Comparison of ENCODE assay signal across 13 cellular contexts in genomic region chr5:10594591-10595210, GRCh38. TPM values are rescaled to one million over a fixed set of nuclear protein-coding genes. Genes with fewer than 3 reads are reported as not detected.
A peak's percentile ranks its signal among the peaks of the same experiment; 100 is the strongest.
DNase-seq lines count a peak whose midpoint lies in the region; ATAC-seq, FAIRE-seq and TF ChIP-seq lines count a peak whose summit lies in the region.
"Had no signal": no experiment of that assay in that cellular context is flagged by ENCODE, and none has a peak within 500 bp of the region (broad histone marks: within the 10 kb centered on the region; RNA-seq: fewer than 3 reads in every experiment).

No MANE protein-coding gene starts in this region.

- H3K9me3 ChIP-seq in heart right ventricle: no peaks in the 10 kb centered on the region
- H3K9me3 ChIP-seq in small intestine (ENCODE audit: control insufficient read depth, low read depth): no peaks in the 10 kb centered on the region
- H3K9me3 ChIP-seq: testis had no signal

- DNase-seq in heart right ventricle (no peak), Right ventricle myocardium inferior (ENCODE audit: missing footprints) (no peak), kidney glomerular epithelial cell (lab: John Stamatoyannopoulos, UW) (peak; percentile 71), ureter (ENCODE audit: low spot score) (peak; percentile 22), small intestine (no peak), activated gamma-delta T cell treated with Interleukin-2 at 50 U/mL for 16 hours (no peak)
- DNase-seq in activated naive CD8-positive, alpha-beta T cell treated with anti-CD3 and anti-CD28 coated beads, Interleukin-2, amount 10 ng/mL, durations not matched to agents 7 days and 5 days: no peak
- no peak for DNase-seq in activated effector memory CD4-positive, alpha-beta T cell treated with anti-CD3 and anti-CD28 coated beads, Interleukin-2, amount 50 U/mL, for 16 hours
- DNase-seq: activated CD4-positive, alpha-beta T cell treated with anti-CD3 and anti-CD28 coated beads for 48 hours; NCI-H748 treated with DMSO at 0.1 percent for 48 hours; testis had no signal

- POLR2A ChIA-PET in activated naive CD8-positive, alpha-beta T cell treated with anti-CD3 and anti-CD28 coated beads, Interleukin-2, amount 10 ng/mL, durations not matched to agents 7 days and 5 days (lab: Charles Lee): no interaction called here

- H3K27ac Mint-ChIP-seq in activated naive CD8-positive, alpha-beta T cell treated with anti-CD3 and anti-CD28 coated beads, Interleukin-2, amount 10 ng/mL, durations not matched to agents 7 days and 5 days: peak overlapping the region; percentile 32

- intact Hi-C loops in heart right ventricle (cut with DNase I) (no loop called here), Right ventricle myocardium inferior (cut with DNase I) (loop anchor here (5.0 kb wide), 1 partner anchor 32 kb away; the partner anchor contains the start of gene ANKRD33B)

- no peak for ATAC-seq in heart right ventricle
- ATAC-seq in Right ventricle myocardium inferior: no peak
- ATAC-seq in activated naive CD8-positive, alpha-beta T cell treated with anti-CD3 and anti-CD28 coated beads, Interleukin-2, amount 10 ng/mL, durations not matched to agents 7 days and 5 days (ENCODE audit: low read depth): no peak

- H3K27me3 ChIP-seq in heart right ventricle (no peaks in the 10 kb centered on the region), small intestine (ENCODE audit: control insufficient read depth in 2 of 2, insufficient read depth in 2 of 2, low read length in 2 of 2) (no peaks in the 10 kb centered on the region)
- H3K27me3 ChIP-seq: cardiac muscle cell, testis had no signal

- H3K4me3 ChIP-seq in heart right ventricle (no peak overlapping the region), small intestine (ENCODE audit: low read depth in 1 of 2, low read length in 2 of 2) (no peak overlapping the region)
- H3K4me3 ChIP-seq: cardiac muscle cell, testis had no signal

- H3K9me3 Mint-ChIP-seq in activated naive CD8-positive, alpha-beta T cell treated with anti-CD3 and anti-CD28 coated beads, Interleukin-2, amount 10 ng/mL, durations not matched to agents 7 days and 5 days: peaks cover 2% of the 10 kb centered on the region
- H3K9me3 Mint-ChIP-seq: IgD-negative memory B cell had no signal

- H3K27ac ChIP-seq in heart right ventricle (peak overlapping the region in 8 of 10 donors; percentile 30 to 83 (median 77)), small intestine (ENCODE audit: low read depth in 1 of 2, low read length in 1 of 2) (no peak overlapping the region)
- H3K27ac ChIP-seq: cardiac muscle cell had no signal

- H3K36me3 ChIP-seq in heart right ventricle: no peaks in the 10 kb centered on the region
- H3K36me3 ChIP-seq in small intestine (ENCODE audit: control insufficient read depth in 2 of 2, insufficient read depth in 2 of 2, low read length in 2 of 2): no peaks in the 10 kb centered on the region
- H3K36me3 ChIP-seq: cardiac muscle cell had no signal

- peaks cover 9% of the 10 kb centered on the region for H3K27me3 Mint-ChIP-seq in activated naive CD8-positive, alpha-beta T cell treated with anti-CD3 and anti-CD28 coated beads, Interleukin-2, amount 10 ng/mL, durations not matched to agents 7 days and 5 days
- H3K27me3 Mint-ChIP-seq: IgD-negative memory B cell had no signal

- H3K4me1 ChIP-seq in heart right ventricle (peaks cover 6 to 64% (median 42%) of the 10 kb centered on the region in 9 donors), small intestine (ENCODE audit: control insufficient read depth in 2 of 2, insufficient read depth in 1 of 2, low read depth in 1 of 2, low read length in 1 of 2) (no peaks in the 10 kb centered on the region)
- H3K4me1 ChIP-seq: testis had no signal

- FAIRE-seq in small intestine (lab: Jason Lieb, UNC): no peak

- H3K4me1 Mint-ChIP-seq in activated naive CD8-positive, alpha-beta T cell treated with anti-CD3 and anti-CD28 coated beads, Interleukin-2, amount 10 ng/mL, durations not matched to agents 7 days and 5 days: peaks cover 18% of the 10 kb centered on the region

- H3K4me3 Mint-ChIP-seq in activated naive CD8-positive, alpha-beta T cell treated with anti-CD3 and anti-CD28 coated beads, Interleukin-2, amount 10 ng/mL, durations not matched to agents 7 days and 5 days: no peak overlapping the region
- H3K4me3 Mint-ChIP-seq: IgD-negative memory B cell had no signal

- peaks cover 15% of the 10 kb centered on the region for H3K36me3 Mint-ChIP-seq in activated naive CD8-positive, alpha-beta T cell treated with anti-CD3 and anti-CD28 coated beads, Interleukin-2, amount 10 ng/mL, durations not matched to agents 7 days and 5 days

- WGBS in heart right ventricle, 2 donors: 82% methylated on average over 11 of the region's 11 CpGs
- 87 to 90% (median 90%) methylated on average over 11 of the region's 11 CpGs for WGBS in small intestine, 3 donors

- no peak for TF ChIP-seq CTCF in heart right ventricle (IDR thresholded peaks at IDR 0.05)

RNA-seq across cellular contexts. Expression of gene ANKRD33B, which starts 30.8 kb away (rescaled TPM):
- total RNA-seq in heart right ventricle (10 to 100 TPM in 6 of 10 donors, 1 to 10 TPM in 4; 1.9 to 33.0 (median 19.8) TPM), Right ventricle myocardium inferior (4.1 TPM), ureter (3.3 TPM)
- polyA plus RNA-seq in heart right ventricle (1 to 10 TPM in 1 of 2 donors, under 1 TPM in 1; 0.46 to 1.2 TPM), small intestine (1 to 10 TPM in 1 of 3 donors, under 1 TPM in 1, not detected in 1; 0.27 to 1.0 TPM)
- total RNA-seq in activated naive CD8-positive, alpha-beta T cell treated with anti-CD3 and anti-CD28 coated beads, Interleukin-2, amount 10 ng/mL, durations not matched to agents 7 days and 5 days: 1 to 10 TPM; 4.4 to 4.8 TPM

Comparison
In these comparisons a context has a peak if more than half of its experiments do, and no peak if none do; other contexts are left out.
1. DNase-seq: peak in kidney glomerular epithelial cell (single experiment) and ureter (single experiment); none in heart right ventricle (0 of 2), Right ventricle myocardium inferior (single experiment), activated naive CD8-positive, alpha-beta T cell treated with anti-CD3 and anti-CD28 coated beads, Interleukin-2, amount 10 ng/mL, durations not matched to agents 7 days and 5 days (single experiment), small intestine (single experiment), activated effector memory CD4-positive, alpha-beta T cell treated with anti-CD3 and anti-CD28 coated beads, Interleukin-2, amount 50 U/mL, for 16 hours (single experiment) and activated gamma-delta T cell treated with Interleukin-2 at 50 U/mL for 16 hours (single experiment).
2. H3K27ac ChIP-seq: peak in heart right ventricle (8 of 10); none in small intestine (0 of 2).